Comparison of ENCODE assay signal across 21 cellular contexts in genomic region chr5:98397081-98397480, GRCh38.
A peak's percentile ranks its signal among the peaks of the same experiment; 100 is the strongest.
DNase-seq lines count a peak whose midpoint lies in the region; ATAC-seq and TF ChIP-seq lines count a peak whose summit lies in the region.
"Had no signal": no experiment of that assay in that cellular context is flagged by ENCODE, and none has a peak within 500 bp of the region (broad histone marks: within the 10 kb centered on the region; RNA-seq: fewer than 3 reads in every experiment).

No MANE protein-coding gene starts in this region.

- H3K27me3 ChIP-seq in lower lobe of right lung (ENCODE audit: low read depth) = no peaks in the 10 kb centered on the region
- H3K27me3 ChIP-seq: BLaER1 treated with 17β-estradiol and CSF1 and Interleukin-3, amounts not matched to agents 10 nM and 100 nM; thyroid gland had no signal

- intact Hi-C loops in cardiac septum (cut with DNase I) (no loop called here), lower lobe of right lung (cut with DNase I) (no loop called here)

- no peak for ATAC-seq in lower lobe of right lung
- no peak for ATAC-seq in HG02981 (IDR thresholded peaks at IDR 0.05; ENCODE audit: unreplicated experiment)
- ATAC-seq: activated CD8-positive, alpha-beta T cell treated with anti-CD3 and anti-CD28 coated beads for 36 hours; natural killer cell treated with Interleukin-12 subunit alpha and Interleukin-12 subunit beta and Interleukin-15 and Interleukin-18, amount 100 ng/mL, for 72 hours had no signal

- H3K36me3 ChIP-seq in lower lobe of right lung = no peaks in the 10 kb centered on the region
- H3K36me3 ChIP-seq: BLaER1 treated with 17β-estradiol and CSF1 and Interleukin-3, amounts not matched to agents 10 nM and 100 nM; thyroid gland had no signal

- no peaks in the 10 kb centered on the region for H3K4me1 ChIP-seq in lower lobe of right lung
- H3K4me1 ChIP-seq: BLaER1 treated with 17β-estradiol and CSF1 and Interleukin-3, amounts not matched to agents 10 nM and 100 nM; thyroid gland had no signal

- H3K4me3 ChIP-seq in astrocyte of the cerebellum (ENCODE audit: low read depth, low read length) (no peak overlapping the region), fibroblast of pulmonary artery (replicated peaks; ENCODE audit: low read depth, low read length) (no peak overlapping the region), lower lobe of right lung (no peak overlapping the region)
- H3K4me3 ChIP-seq: BLaER1 treated with 17β-estradiol and CSF1 and Interleukin-3, amounts not matched to agents 10 nM and 100 nM; thyroid gland had no signal

- H3K9me3 ChIP-seq in lower lobe of right lung = no peaks in the 10 kb centered on the region
- H3K9me3 ChIP-seq: BLaER1 treated with 17β-estradiol and CSF1 and Interleukin-3, amounts not matched to agents 10 nM and 100 nM; thyroid gland had no signal

- in situ Hi-C loops in astrocyte of the cerebellum (cut with HindIII; ENCODE audit: low sequenced_read_pairs) = no loop called here

- no peak for TF ChIP-seq CTCF in astrocyte of the cerebellum (IDR thresholded peaks at IDR 0.05; ENCODE audit: low read depth, low read length, missing control alignments)
- no peak for TF ChIP-seq CTCF in fibroblast of pulmonary artery (IDR thresholded peaks at IDR 0.05; ENCODE audit: low read length, missing control alignments)
- TF ChIP-seq CTCF in lower lobe of right lung (IDR thresholded peaks at IDR 0.05) = no peak

- no peak overlapping the region for H3K27ac ChIP-seq in lower lobe of right lung
- H3K27ac ChIP-seq: BLaER1 treated with 17β-estradiol and CSF1 and Interleukin-3, amounts not matched to agents 10 nM and 100 nM; KMS-11; thyroid gland had no signal

- DNase-seq in ELR (ENCODE audit: low read depth) (peak; percentile 76), astrocyte of the cerebellum (ENCODE audit: low read depth) (peak; percentile 6), fibroblast of pulmonary artery (ENCODE audit: low read depth) (peak; percentile 55), stromal cell of bone marrow (ENCODE audit: low read depth) (peak; percentile 60), cardiac septum (ENCODE audit: low spot score) (no peak), lower lobe of right lung (no peak)
- DNase-seq: activated CD8-positive, alpha-beta T cell treated with anti-CD3 and anti-CD28 coated beads for 36 hours; activated naive CD4-positive, alpha-beta T cell; activated T-cell treated with anti-CD3 and anti-CD28 coated beads, Interleukin-2, amount 50 U/mL, for 24 hours; anterior cingulate cortex; Calu3; glutamatergic neuron; midbrain; NCI-H187 treated with DMSO at 0.1 percent for 48 hours; posterior cingulate gyrus; stimulated activated naive CD4-positive, alpha-beta T cell; thyroid gland had no signal

Comparison
In these comparisons a context has a peak if more than half of its experiments do, and no peak if none do; other contexts are left out.
1. DNase-seq: peak in ELR (single experiment), astrocyte of the cerebellum (single experiment), fibroblast of pulmonary artery (single experiment) and stromal cell of bone marrow (single experiment); none in cardiac septum (single experiment) and lower lobe of right lung (single experiment).